20 cellular contexts compared by ENCODE assay signal in the genomic region with DNA sequence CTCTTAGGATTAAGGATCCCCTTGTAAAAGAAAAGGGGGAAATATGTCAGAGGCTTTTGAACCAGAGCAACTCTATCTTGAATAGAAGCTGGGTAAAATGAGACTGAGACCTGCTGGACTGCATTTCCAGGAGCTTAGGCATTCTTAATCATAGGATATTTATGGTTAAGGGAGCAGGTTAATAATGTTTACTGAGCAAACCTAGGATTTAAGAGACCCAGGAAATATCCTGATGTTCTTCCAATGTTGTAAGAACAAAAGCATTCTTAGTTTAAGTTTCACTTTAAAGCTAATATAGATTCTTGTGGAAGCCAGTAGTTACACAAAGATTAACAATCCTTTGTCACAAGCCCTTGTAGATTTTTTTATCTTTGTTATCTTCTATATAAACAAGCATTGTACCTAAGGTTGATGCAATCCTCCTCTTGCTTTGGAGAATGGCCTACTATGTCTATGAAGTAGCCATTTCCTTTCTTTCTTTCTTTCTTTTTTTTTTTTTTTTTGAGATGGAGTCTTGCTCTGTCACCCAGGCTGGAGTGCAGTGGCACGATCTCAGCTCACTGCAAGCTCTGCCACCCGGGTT.
DNase-seq lines count a peak whose midpoint lies in the region; ATAC-seq and TF ChIP-seq lines count a peak whose summit lies in the region.
"Had no signal": no experiment of that assay in that cellular context is flagged by ENCODE, and none has a peak within 500 bp of the region (broad histone marks: within the 10 kb centered on the region; RNA-seq: fewer than 3 reads in every experiment).

No MANE protein-coding gene starts in this region.

- peak; percentile 90 for ATAC-seq in PC-3
- no peak for ATAC-seq in CD8-positive, alpha-beta T cell
- no peak for ATAC-seq in HG02938 (IDR thresholded peaks at IDR 0.05; ENCODE audit: unreplicated experiment)
- ATAC-seq: GM23338 had no signal

- H3K27me3 ChIP-seq in PC-3 (ENCODE audit: low read length) (no peaks in the 10 kb centered on the region), osteoblast (ENCODE audit: insufficient read depth, low read length) (no peaks in the 10 kb centered on the region)
- H3K27me3 ChIP-seq in CD8-positive, alpha-beta T cell (ENCODE audit: insufficient read depth, low read length), result no peaks in the 10 kb centered on the region
- H3K27me3 ChIP-seq: Peyer's patch had no signal

- peaks cover 5% of the 10 kb centered on the region for H3K9me3 Mint-ChIP-seq in CD8-positive, alpha-beta T cell
- H3K9me3 Mint-ChIP-seq: T-helper 1 cell treated with Interleukin-12 subunit alpha and Interleukin-12 subunit beta and Interleukin-4 antibody, amounts not matched to agents 30 μg/mL and 1 μg/mL, for 36 hours had no signal

- POLR2A ChIA-PET in PC-3 (lab: Charles Lee; ENCODE audit: unreplicated experiment), result interaction anchor here (0.6 to 0.7 kb wide), 2 partner anchors 10 to 122 kb away, joined by 3 to 5 read pairs; no protein-coding TSS in a partner anchor
- POLR2A ChIA-PET in CD8-positive, alpha-beta T cell (lab: Charles Lee), result no interaction called here

- H3K4me1 Mint-ChIP-seq in CD8-positive, alpha-beta T cell (ENCODE audit: low read depth), result no peaks in the 10 kb centered on the region
- H3K4me1 Mint-ChIP-seq: GM23338 had no signal

- BruUV-seq in PC-3 (replicated peaks; lab: Mats Ljungman, UMichigan), result no TSS peak

- H3K9ac ChIP-seq in PC-3 (ENCODE audit: low read length), result peak overlapping the region; percentile 57

- H3K4me1 ChIP-seq in PC-3 (ENCODE audit: insufficient read depth, low read length) (peaks cover 51% of the 10 kb centered on the region), osteoblast (ENCODE audit: insufficient read depth, low read length) (no peaks in the 10 kb centered on the region)
- H3K4me1 ChIP-seq in CD8-positive, alpha-beta T cell (ENCODE audit: insufficient read depth, low read length), result no peaks in the 10 kb centered on the region
- H3K4me1 ChIP-seq: HAP-1, Peyer's patch had no signal

- H3K4me2 ChIP-seq in PC-3 (ENCODE audit: low read length) (peak overlapping the region; percentile 72), osteoblast (ENCODE audit: insufficient read depth, low read length) (no peak overlapping the region)
- H3K4me2 ChIP-seq: GM23338 had no signal

- no peaks in the 10 kb centered on the region for H3K36me3 Mint-ChIP-seq in CD8-positive, alpha-beta T cell

- no peaks in the 10 kb centered on the region for H4K20me1 ChIP-seq in PC-3 (ENCODE audit: low read length)
- no peaks in the 10 kb centered on the region for H4K20me1 ChIP-seq in osteoblast (ENCODE audit: insufficient read depth, low read length)

- no peaks in the 10 kb centered on the region for H3K27me3 Mint-ChIP-seq in CD8-positive, alpha-beta T cell (ENCODE audit: low read depth)

- CTCF ChIA-PET in PC-3 (lab: Charles Lee), result no interaction called here
- CTCF ChIA-PET in CD8-positive, alpha-beta T cell (lab: Charles Lee), result no interaction called here

- H3F3A ChIP-seq in PC-3 (ENCODE audit: low read length, unreplicated experiment), result no peaks in the 10 kb centered on the region

- DNase-seq in DMS53 (lab: John Stamatoyannopoulos, UW), result peak; percentile 55
- DNase-seq in PC-3, result peak; percentile 95
- peak; percentile 69 for DNase-seq in epithelial cell of prostate (ENCODE audit: low read depth, low spot score)
- DNase-seq in osteoblast (ENCODE audit: insufficient read length, low spot score, missing footprints), result no peak
- no peak for DNase-seq in CD8-positive, alpha-beta T cell
- DNase-seq: C1 segment of cervical spinal cord, DMS79 treated with DMSO at 0.1 percent for 48 hours, Kasumi-1, NCI-H1092, NCI-H1436, NCI-H187 treated with DMSO at 0.1 percent for 48 hours, NCI-H2227 treated with DMSO at 0.1 percent for 48 hours, NCI-H510A, NCI-H748 treated with DMSO at 0.1 percent for 48 hours, Peyer's patch had no signal

- H2AFZ ChIP-seq in PC-3 (ENCODE audit: low read length) (peak overlapping the region; percentile 22), osteoblast (ENCODE audit: low read length) (no peak overlapping the region)
- H2AFZ ChIP-seq: GM23338 had no signal

- H3K4me3 Mint-ChIP-seq in CD8-positive, alpha-beta T cell, result no peak overlapping the region
- H3K4me3 Mint-ChIP-seq: GM23338; T-helper 1 cell treated with Interleukin-12 subunit alpha and Interleukin-12 subunit beta and Interleukin-4 antibody, amounts not matched to agents 30 μg/mL and 1 μg/mL, for 36 hours had no signal

- intact Hi-C loops in PC-3 (cut with micrococcal nuclease), result loop anchor here (2.0 to 5.0 kb wide), 7 partner anchors 26 to 430 kb away; no protein-coding TSS in a partner anchor
- intact Hi-C loops in CD8-positive, alpha-beta T cell (cut with DNase I, micrococcal nuclease), result no loop called here

- H3K4me3 ChIP-seq in PC-3 (ENCODE audit: low read length) (0 out of 2 replicates have a peak overlapping the region, but pooled peaks have one; percentile 8), osteoblast (ENCODE audit: insufficient read depth, low read length) (no peak overlapping the region)
- no peak overlapping the region for H3K4me3 ChIP-seq in CD8-positive, alpha-beta T cell (ENCODE audit: low read depth, low read length)
- H3K4me3 ChIP-seq: GM23338, HAP-1, Peyer's patch had no signal

- H3K36me3 ChIP-seq in PC-3 (ENCODE audit: low read depth, low read length) (no peaks in the 10 kb centered on the region), osteoblast (ENCODE audit: insufficient read depth, low read length) (no peaks in the 10 kb centered on the region)
- H3K36me3 ChIP-seq in CD8-positive, alpha-beta T cell (ENCODE audit: insufficient read depth, low read length), result no peaks in the 10 kb centered on the region
- H3K36me3 ChIP-seq: HAP-1, Peyer's patch had no signal

- no peaks in the 10 kb centered on the region for H3K9me3 ChIP-seq in PC-3 (ENCODE audit: low read length)
- H3K9me3 ChIP-seq in osteoblast (ENCODE audit: low read depth, low read length), result no peaks in the 10 kb centered on the region
- H3K9me3 ChIP-seq in CD8-positive, alpha-beta T cell (ENCODE audit: low read length), result no peaks in the 10 kb centered on the region
- H3K9me3 ChIP-seq: HAP-1, Peyer's patch had no signal

- TF ChIP-seq CTCF in C4-2B (conservative IDR thresholded peaks at IDR 0.05) (no peak), PC-3 (conservative IDR thresholded peaks at IDR 0.05; ENCODE audit: low read depth, low read length) (no peak), osteoblast (IDR thresholded peaks at IDR 0.05; ENCODE audit: extremely low read depth, low read depth, low read length) (no peak)
- TF ChIP-seq CTCF in CD8-positive, alpha-beta T cell (IDR thresholded peaks at IDR 0.05), result no peak

- H3K27ac ChIP-seq in C4-2B (peak overlapping the region; percentile 85), PC-3 (ENCODE audit: low read length) (peak overlapping the region; percentile 92), epithelial cell of prostate (peak overlapping the region; percentile 76), osteoblast (ENCODE audit: low read depth, low read length) (no peak overlapping the region)
- no peak overlapping the region for H3K27ac ChIP-seq in CD8-positive, alpha-beta T cell (ENCODE audit: low read depth, low read length)
- H3K27ac ChIP-seq: Peyer's patch had no signal

- H3K79me2 ChIP-seq in PC-3 (ENCODE audit: low read length) (no peaks in the 10 kb centered on the region), osteoblast (ENCODE audit: insufficient read depth, low read length) (no peaks in the 10 kb centered on the region)

- H3K9me2 ChIP-seq in PC-3 (replicated peaks; ENCODE audit: low read length), result no peaks in the 10 kb centered on the region

- H3K27ac Mint-ChIP-seq in CD8-positive, alpha-beta T cell, result no peak overlapping the region
- H3K27ac Mint-ChIP-seq: GM23338; T-helper 1 cell treated with Interleukin-12 subunit alpha and Interleukin-12 subunit beta and Interleukin-4 antibody, amounts not matched to agents 30 μg/mL and 1 μg/mL, for 36 hours had no signal

Comparison
In these comparisons a context has a peak if more than half of its experiments do, and no peak if none do; other contexts are left out.
1. H3K27ac ChIP-seq: peak in C4-2B (single experiment), PC-3 (single experiment) and epithelial cell of prostate (single experiment); none in osteoblast (single experiment) and CD8-positive, alpha-beta T cell (single experiment).
2. DNase-seq: peak in DMS53 (single experiment), PC-3 (single experiment) and epithelial cell of prostate (single experiment); none in osteoblast (single experiment) and CD8-positive, alpha-beta T cell (0 of 7).